ENCODE assay signal across 22 cellular contexts in genomic region chr2:199962203-199962602, GRCh38. TPM values are rescaled to one million over a fixed set of nuclear protein-coding genes. Genes with fewer than 3 reads are reported as not detected.
DNase-seq lines count a peak whose midpoint lies in the region; ATAC-seq and TF ChIP-seq lines count a peak whose summit lies in the region.
"Had no signal": no experiment of that assay in that cellular context is flagged by ENCODE, and none has a peak within 500 bp of the region (broad histone marks: within the 10 kb centered on the region; RNA-seq: fewer than 3 reads in every experiment).

No MANE protein-coding gene starts in this region.

- TF ChIP-seq CTCF in activated CD8-positive, alpha-beta T cell treated with anti-CD3 and anti-CD28 coated beads for 36 hours (IDR thresholded peaks at IDR 0.05) = no peak
- TF ChIP-seq CTCF in PC-9 (conservative IDR thresholded peaks at IDR 0.05) (no peak), left ventricle myocardium inferior (IDR thresholded peaks at IDR 0.05; ENCODE audit: borderline replicate concordance) (no peak), mesothelial cell of epicardium (IDR thresholded peaks at IDR 0.05; ENCODE audit: unreplicated experiment) (no peak)

- no peaks in the 10 kb centered on the region for H3F3A ChIP-seq in PC-9 (ENCODE audit: insufficient read depth, low read depth)

- H3K9me2 ChIP-seq in PC-9 (ENCODE audit: insufficient read depth) = no peaks in the 10 kb centered on the region

- no TSS peak for BruUV-seq in PC-9 (replicated peaks; lab: Mats Ljungman, UMichigan)

- H4K20me1 ChIP-seq in PC-9 (ENCODE audit: insufficient read depth) = no peaks in the 10 kb centered on the region

- H3K36me3 ChIP-seq in PC-9 (ENCODE audit: low read depth) (peaks cover 32% of the 10 kb centered on the region), left ventricle myocardium inferior (peaks cover 66% of the 10 kb centered on the region)

- peak; percentile 52 for ATAC-seq in GM18502 (IDR thresholded peaks at IDR 0.05; ENCODE audit: poor library complexity, unreplicated experiment)
- peak; percentile 62 for ATAC-seq in GM19395 (IDR thresholded peaks at IDR 0.05; ENCODE audit: unreplicated experiment)
- ATAC-seq in HG02981 (IDR thresholded peaks at IDR 0.05; ENCODE audit: unreplicated experiment) = peak; percentile 80
- peak; percentile 65 for ATAC-seq in activated CD8-positive, alpha-beta T cell treated with anti-CD3 and anti-CD28 coated beads for 36 hours
- no peak for ATAC-seq in HG03097 (IDR thresholded peaks at IDR 0.05; ENCODE audit: low FRiP score, unreplicated experiment)
- ATAC-seq: gastroesophageal sphincter, left cardiac atrium, Panc1 had no signal

- H3K36me3 Mint-ChIP-seq in activated CD8-positive, alpha-beta T cell treated with anti-CD3 and anti-CD28 coated beads for 36 hours (ENCODE audit: low read depth) = peaks cover 29% of the 10 kb centered on the region
- H3K36me3 Mint-ChIP-seq in mesothelial cell of epicardium = peaks cover 37% of the 10 kb centered on the region

- H3K4me3 ChIP-seq in PC-9 = no peak overlapping the region
- no peak overlapping the region for H3K4me3 ChIP-seq in left ventricle myocardium inferior
- H3K4me3 ChIP-seq: breast epithelium, gastroesophageal sphincter, HAP-1, right atrium auricular region, vagina had no signal

- H3K9me3 ChIP-seq in PC-9 (ENCODE audit: insufficient read depth, low read depth) = no peaks in the 10 kb centered on the region
- no peaks in the 10 kb centered on the region for H3K9me3 ChIP-seq in left ventricle myocardium inferior (replicated peaks)
- H3K9me3 ChIP-seq: breast epithelium, gastroesophageal sphincter, HAP-1, right atrium auricular region, vagina had no signal

- H2AFZ ChIP-seq in PC-9 = no peak overlapping the region

- CTCF ChIA-PET in activated CD8-positive, alpha-beta T cell treated with anti-CD3 and anti-CD28 coated beads for 36 hours (lab: Charles Lee) = no interaction called here
- CTCF ChIA-PET in PC-9 (lab: Charles Lee) = no interaction called here

- H3K4me2 ChIP-seq in PC-9 = no peak overlapping the region
- H3K4me2 ChIP-seq: KMS-11 had no signal

- peaks cover 22% of the 10 kb centered on the region for H3K79me2 ChIP-seq in PC-9 (ENCODE audit: low read depth)

- H3K27me3 Mint-ChIP-seq in activated CD8-positive, alpha-beta T cell treated with anti-CD3 and anti-CD28 coated beads for 36 hours = no peaks in the 10 kb centered on the region
- no peaks in the 10 kb centered on the region for H3K27me3 Mint-ChIP-seq in mesothelial cell of epicardium (ENCODE audit: low read depth)
- H3K27me3 Mint-ChIP-seq: activated naive CD8-positive, alpha-beta T cell treated with anti-CD3 and anti-CD28 coated beads, Interleukin-2, amount 10 ng/mL, durations not matched to agents 7 days and 5 days; dendritic cell treated with granulocyte-macrophage colony-stimulating factor and Interleukin-4, amounts not matched to agents 40 ng/mL and 50 ng/mL, for 4 days had no signal

- H3K4me1 ChIP-seq in PC-9 (replicated peaks; ENCODE audit: insufficient read depth) = peaks cover 7% of the 10 kb centered on the region
- peaks cover 15% of the 10 kb centered on the region for H3K4me1 ChIP-seq in left ventricle myocardium inferior

- peak; percentile 10 for DNase-seq in activated CD8-positive, alpha-beta T cell treated with anti-CD3 and anti-CD28 coated beads for 36 hours
- DNase-seq in PC-9 (no peak), left ventricle myocardium inferior (no peak), mesothelial cell of epicardium (ENCODE audit: low spot score in 2 of 2, unreplicated experiment in 2 of 2) (no peak)
- DNase-seq: activated CD8-positive, alpha-beta memory T cell treated with anti-CD3 and anti-CD28 coated beads, Interleukin-2, amount 50 U/mL, for 48 hours; activated naive CD8-positive, alpha-beta T cell treated with anti-CD3 and anti-CD28 coated beads, Interleukin-2, amount 10 ng/mL, durations not matched to agents 7 days and 5 days; erythroblast; left cardiac atrium; NCI-H1105 treated with DMSO at 0.1 percent for 48 hours; NCI-H748 treated with DMSO at 0.1 percent for 48 hours had no signal

- peak overlapping the region; percentile 52 for H3K27ac Mint-ChIP-seq in activated CD8-positive, alpha-beta T cell treated with anti-CD3 and anti-CD28 coated beads for 36 hours
- H3K27ac Mint-ChIP-seq in mesothelial cell of epicardium = no peak overlapping the region
- H3K27ac Mint-ChIP-seq: activated naive CD8-positive, alpha-beta T cell treated with anti-CD3 and anti-CD28 coated beads, Interleukin-2, amount 10 ng/mL, durations not matched to agents 7 days and 5 days; dendritic cell treated with granulocyte-macrophage colony-stimulating factor and Interleukin-4, amounts not matched to agents 40 ng/mL and 50 ng/mL, for 4 days had no signal

- H3K4me1 Mint-ChIP-seq in activated CD8-positive, alpha-beta T cell treated with anti-CD3 and anti-CD28 coated beads for 36 hours (ENCODE audit: low read depth) = peaks cover 25% of the 10 kb centered on the region
- peaks cover 24% of the 10 kb centered on the region for H3K4me1 Mint-ChIP-seq in mesothelial cell of epicardium

- POLR2A ChIA-PET in activated CD8-positive, alpha-beta T cell treated with anti-CD3 and anti-CD28 coated beads for 36 hours (lab: Charles Lee) = no interaction called here
- POLR2A ChIA-PET in PC-9 (lab: Charles Lee; ENCODE audit: unreplicated experiment) = no interaction called here

- no peak overlapping the region for H3K4me3 Mint-ChIP-seq in activated CD8-positive, alpha-beta T cell treated with anti-CD3 and anti-CD28 coated beads for 36 hours
- no peak overlapping the region for H3K4me3 Mint-ChIP-seq in mesothelial cell of epicardium
- H3K4me3 Mint-ChIP-seq: activated naive CD8-positive, alpha-beta T cell treated with anti-CD3 and anti-CD28 coated beads, Interleukin-2, amount 10 ng/mL, durations not matched to agents 7 days and 5 days; dendritic cell treated with granulocyte-macrophage colony-stimulating factor and Interleukin-4, amounts not matched to agents 40 ng/mL and 50 ng/mL, for 4 days had no signal

- H3K27ac ChIP-seq in PC-9 (no peak overlapping the region), left ventricle myocardium inferior (replicated peaks) (no peak overlapping the region)
- H3K27ac ChIP-seq: breast epithelium, gastroesophageal sphincter, KMS-11, right atrium auricular region, vagina had no signal

- no peaks in the 10 kb centered on the region for H3K9me3 Mint-ChIP-seq in activated CD8-positive, alpha-beta T cell treated with anti-CD3 and anti-CD28 coated beads for 36 hours
- no peaks in the 10 kb centered on the region for H3K9me3 Mint-ChIP-seq in mesothelial cell of epicardium
- H3K9me3 Mint-ChIP-seq: activated naive CD8-positive, alpha-beta T cell treated with anti-CD3 and anti-CD28 coated beads, Interleukin-2, amount 10 ng/mL, durations not matched to agents 7 days and 5 days; dendritic cell treated with granulocyte-macrophage colony-stimulating factor and Interleukin-4, amounts not matched to agents 40 ng/mL and 50 ng/mL, for 4 days had no signal

- no peaks in the 10 kb centered on the region for H3K27me3 ChIP-seq in PC-9 (ENCODE audit: insufficient read depth, low read depth)
- H3K27me3 ChIP-seq in left ventricle myocardium inferior (ENCODE audit: low read depth) = no peaks in the 10 kb centered on the region
- H3K27me3 ChIP-seq: breast epithelium, gastroesophageal sphincter, right atrium auricular region, vagina had no signal

- intact Hi-C loops in activated CD8-positive, alpha-beta T cell treated with anti-CD3 and anti-CD28 coated beads for 36 hours (cut with micrococcal nuclease) = no loop called here
- intact Hi-C loops in PC-9 (cut with micrococcal nuclease; ENCODE audit: unreplicated experiment) (no loop called here), left ventricle myocardium inferior (cut with micrococcal nuclease) (no loop called here)

RNA-seq across cellular contexts. Expression of gene MAIP1, which starts 6.8 kb away (rescaled TPM):
- 10 to 100 TPM; 31.9 to 32.3 TPM for total RNA-seq in activated CD8-positive, alpha-beta T cell treated with anti-CD3 and anti-CD28 coated beads for 36 hours
- total RNA-seq in PC-9 (2021) (17.2 and 23.5 TPM in 2 replicates), left ventricle myocardium inferior (22.7 TPM), mesothelial cell of epicardium (17.5 to 20.2 TPM (median 19.2 TPM) in 3 replicates)

RNA-seq across cellular contexts. Expression of gene TYW5, which starts 6.9 kb away (rescaled TPM):
- 1 to 10 TPM; 8.3 to 8.4 TPM for total RNA-seq in activated CD8-positive, alpha-beta T cell treated with anti-CD3 and anti-CD28 coated beads for 36 hours
- total RNA-seq in PC-9 (2021) (6.4 and 7.2 TPM in 2 replicates), left ventricle myocardium inferior (2.9 TPM), mesothelial cell of epicardium (12.2 to 14.1 TPM (median 12.7 TPM) in 3 replicates)

RNA-seq across cellular contexts. Expression of gene C2orf69, which starts 51.1 kb away (rescaled TPM):
- 10 to 100 TPM; 15.9 to 17.0 TPM for total RNA-seq in activated CD8-positive, alpha-beta T cell treated with anti-CD3 and anti-CD28 coated beads for 36 hours
- 14.1 TPM in 2 replicates for total RNA-seq in PC-9 (2021)
- 8.0 TPM for total RNA-seq in left ventricle myocardium inferior
- 10.5 to 10.8 TPM (median 10.5 TPM) in 3 replicates for total RNA-seq in mesothelial cell of epicardium
